21 cellular contexts compared by ENCODE assay signal in the genomic region with DNA sequence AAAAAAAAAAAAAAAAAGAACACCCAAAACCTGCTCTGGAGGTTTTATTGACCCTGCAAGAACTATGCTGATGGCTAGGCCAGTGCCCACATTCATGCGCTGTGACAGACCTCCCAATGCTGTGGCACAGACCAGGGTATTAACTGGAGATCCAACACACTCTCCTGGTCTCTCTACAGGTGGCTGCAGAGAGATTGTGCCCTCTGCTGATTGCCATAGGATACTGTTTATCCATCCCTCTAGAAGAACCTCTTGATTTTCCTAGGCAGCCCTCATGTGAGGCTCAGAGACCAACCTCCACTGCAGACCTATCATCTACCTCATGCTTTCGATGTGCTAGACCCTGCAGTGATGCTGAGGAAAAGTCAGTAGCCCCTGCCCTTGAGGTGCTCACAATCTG.
DNase-seq lines count a peak whose midpoint lies in the region; ATAC-seq and TF ChIP-seq lines count a peak whose summit lies in the region.
"Had no signal": no experiment of that assay in that cellular context is flagged by ENCODE, and none has a peak within 500 bp of the region (broad histone marks: within the 10 kb centered on the region; RNA-seq: fewer than 3 reads in every experiment).

No MANE protein-coding gene starts in this region.

- peak; percentile 19 for DNase-seq in A172 (ENCODE audit: low spot score)
- DNase-seq in GM23338 (ENCODE audit: low spot score): peak; percentile 12
- DNase-seq in SK-MEL-5 (ENCODE audit: low read depth, low spot score): peak; percentile 8
- peak; percentile 6 for DNase-seq in fibroblast of mammary gland (ENCODE audit: low read depth)
- DNase-seq in lower lobe of right lung: no peak
- DNase-seq in NK-92 treated with Interleukin-12 subunit alpha and Interleukin-12 subunit beta, amount 100 ng/mL, for 24 hours (lab: John Stamatoyannopoulos, UW): no peak
- DNase-seq: activated B cell treated with CpG ODN at 0.5 μM for 24 hours; activated naive CD4-positive, alpha-beta T cell treated with anti-CD3 and anti-CD28 coated beads, Interleukin-2, amount 50 U/mL, for 16 hours; activated T-cell treated with anti-CD3 and anti-CD28 coated beads, Interleukin-2, amount 50 U/mL, for 48 hours; colonic mucosa; COR-L47; KG1; NCI-H1048; NCI-H2081 treated with DMSO at 0.1 percent for 48 hours; NCI-H526 treated with DMSO at 0.1 percent for 48 hours; stimulated activated CD4-positive, alpha-beta T cell treated with anti-CD3 and anti-CD28 coated beads, Interleukin-2, amount 100 ng/mL, for 48 hours; T-cell had no signal

- H3F3A ChIP-seq in GM23338 (replicated peaks; ENCODE audit: low read depth): no peaks in the 10 kb centered on the region

- in situ Hi-C loops in SK-MEL-5 (cut with HindIII; ENCODE audit: low pct_unique_long_range_greater_than_20kb, low sequenced_read_pairs): no loop called here

- no peak overlapping the region for H3K4me3 ChIP-seq in GM23338
- H3K4me3 ChIP-seq in fibroblast of mammary gland (ENCODE audit: control insufficient read depth, low read depth, low read length): no peak overlapping the region
- no peak overlapping the region for H3K4me3 ChIP-seq in lower lobe of right lung
- H3K4me3 ChIP-seq: ascending aorta, colonic mucosa, gastroesophageal sphincter had no signal

- TF ChIP-seq CTCF in GM23338 (conservative IDR thresholded peaks at IDR 0.05; ENCODE audit: low read depth in 2 of 2): peak in 1 of 2 experiments; percentile 68; a peak in 2 of 4 replicates
- TF ChIP-seq CTCF in fibroblast of mammary gland (conservative IDR thresholded peaks at IDR 0.05; ENCODE audit: control insufficient read depth, insufficient read depth, low read depth, low read length): peak; percentile 16
- no peak for TF ChIP-seq CTCF in lower lobe of right lung (IDR thresholded peaks at IDR 0.05)

- H3K4me1 Mint-ChIP-seq in GM23338: no peaks in the 10 kb centered on the region
- H3K4me1 Mint-ChIP-seq: activated B cell treated with CpG ODN at 0.5 μM for 24 hours, T-cell had no signal

- H3K4me1 ChIP-seq in GM23338 (ENCODE audit: insufficient read depth) (no peaks in the 10 kb centered on the region), lower lobe of right lung (no peaks in the 10 kb centered on the region)
- H3K4me1 ChIP-seq: ascending aorta, colonic mucosa, gastroesophageal sphincter had no signal

- H3K4me2 ChIP-seq in GM23338: no peak overlapping the region

- no peaks in the 10 kb centered on the region for H4K20me1 ChIP-seq in GM23338 (replicated peaks; ENCODE audit: insufficient read depth)

- no peaks in the 10 kb centered on the region for H3K36me3 ChIP-seq in GM23338 (ENCODE audit: insufficient read depth)
- no peaks in the 10 kb centered on the region for H3K36me3 ChIP-seq in lower lobe of right lung
- H3K36me3 ChIP-seq: ascending aorta, colonic mucosa, gastroesophageal sphincter had no signal

- no peaks in the 10 kb centered on the region for H3K27me3 Mint-ChIP-seq in GM23338 (ENCODE audit: insufficient read depth, low read depth, poor library complexity)

- H3K4me3 Mint-ChIP-seq in GM23338: no peak overlapping the region
- H3K4me3 Mint-ChIP-seq: activated B cell treated with CpG ODN at 0.5 μM for 24 hours, T-cell had no signal

- no peak overlapping the region for H3K27ac Mint-ChIP-seq in GM23338
- H3K27ac Mint-ChIP-seq: activated B cell treated with CpG ODN at 0.5 μM for 24 hours, T-cell had no signal

- no peaks in the 10 kb centered on the region for H3K36me3 Mint-ChIP-seq in GM23338 (ENCODE audit: low read depth)
- H3K36me3 Mint-ChIP-seq: T-cell had no signal

- H3K27me3 ChIP-seq in GM23338 (ENCODE audit: insufficient read depth) (no peaks in the 10 kb centered on the region), lower lobe of right lung (ENCODE audit: low read depth) (no peaks in the 10 kb centered on the region)
- H3K27me3 ChIP-seq: ascending aorta, colonic mucosa, gastroesophageal sphincter had no signal

- intact Hi-C loops in lower lobe of right lung (cut with DNase I): no loop called here

- H3K27ac ChIP-seq in GM23338 (ENCODE audit: low read depth) (no peak overlapping the region), lower lobe of right lung (no peak overlapping the region)
- H3K27ac ChIP-seq: ascending aorta, colonic mucosa, gastroesophageal sphincter had no signal

- no peak overlapping the region for H2AFZ ChIP-seq in GM23338

- 0 out of 2 replicates have a peak, but pooled peaks cover 8% of the 10 kb centered on the region for H3K9me2 ChIP-seq in GM23338 (ENCODE audit: insufficient read depth)

- H3K79me2 ChIP-seq in GM23338 (replicated peaks; ENCODE audit: insufficient read depth): no peaks in the 10 kb centered on the region

- no peaks in the 10 kb centered on the region; the same call in 2 of the 3 replicates for H3K9me3 Mint-ChIP-seq in GM23338
- H3K9me3 Mint-ChIP-seq: activated B cell treated with CpG ODN at 0.5 μM for 24 hours had no signal

- ATAC-seq in GM23338 (peak; percentile 91), GM19463 (IDR thresholded peaks at IDR 0.05; ENCODE audit: unreplicated experiment) (no peak), lower lobe of right lung (no peak), GM21423 (IDR thresholded peaks at IDR 0.05; ENCODE audit: unreplicated experiment) (no peak)
- ATAC-seq: gastroesophageal sphincter, T-cell had no signal

- no peaks in the 10 kb centered on the region for H3K9me3 ChIP-seq in lower lobe of right lung
- H3K9me3 ChIP-seq: ascending aorta, colonic mucosa, gastroesophageal sphincter had no signal

TF ChIP-seq in GM23338, 12 proteins besides CTCF, POLR2A, EP300 and RAD21 (continues in another document):
- TF ChIP-seq JUNB (IDR thresholded peaks at IDR 0.05; ENCODE audit: unreplicated experiment) (no peak), ZNF331 (CRISPR knock-in tag; IDR thresholded peaks at IDR 0.05; ENCODE audit: low read depth) (no peak), CREB1 (CRISPR knock-in tag; IDR thresholded peaks at IDR 0.05; ENCODE audit: low read depth) (no peak), EZH2phosphoT487 (IDR thresholded peaks at IDR 0.05; ENCODE audit: unreplicated experiment) (no peak)
- TF ChIP-seq, protein P1, sequence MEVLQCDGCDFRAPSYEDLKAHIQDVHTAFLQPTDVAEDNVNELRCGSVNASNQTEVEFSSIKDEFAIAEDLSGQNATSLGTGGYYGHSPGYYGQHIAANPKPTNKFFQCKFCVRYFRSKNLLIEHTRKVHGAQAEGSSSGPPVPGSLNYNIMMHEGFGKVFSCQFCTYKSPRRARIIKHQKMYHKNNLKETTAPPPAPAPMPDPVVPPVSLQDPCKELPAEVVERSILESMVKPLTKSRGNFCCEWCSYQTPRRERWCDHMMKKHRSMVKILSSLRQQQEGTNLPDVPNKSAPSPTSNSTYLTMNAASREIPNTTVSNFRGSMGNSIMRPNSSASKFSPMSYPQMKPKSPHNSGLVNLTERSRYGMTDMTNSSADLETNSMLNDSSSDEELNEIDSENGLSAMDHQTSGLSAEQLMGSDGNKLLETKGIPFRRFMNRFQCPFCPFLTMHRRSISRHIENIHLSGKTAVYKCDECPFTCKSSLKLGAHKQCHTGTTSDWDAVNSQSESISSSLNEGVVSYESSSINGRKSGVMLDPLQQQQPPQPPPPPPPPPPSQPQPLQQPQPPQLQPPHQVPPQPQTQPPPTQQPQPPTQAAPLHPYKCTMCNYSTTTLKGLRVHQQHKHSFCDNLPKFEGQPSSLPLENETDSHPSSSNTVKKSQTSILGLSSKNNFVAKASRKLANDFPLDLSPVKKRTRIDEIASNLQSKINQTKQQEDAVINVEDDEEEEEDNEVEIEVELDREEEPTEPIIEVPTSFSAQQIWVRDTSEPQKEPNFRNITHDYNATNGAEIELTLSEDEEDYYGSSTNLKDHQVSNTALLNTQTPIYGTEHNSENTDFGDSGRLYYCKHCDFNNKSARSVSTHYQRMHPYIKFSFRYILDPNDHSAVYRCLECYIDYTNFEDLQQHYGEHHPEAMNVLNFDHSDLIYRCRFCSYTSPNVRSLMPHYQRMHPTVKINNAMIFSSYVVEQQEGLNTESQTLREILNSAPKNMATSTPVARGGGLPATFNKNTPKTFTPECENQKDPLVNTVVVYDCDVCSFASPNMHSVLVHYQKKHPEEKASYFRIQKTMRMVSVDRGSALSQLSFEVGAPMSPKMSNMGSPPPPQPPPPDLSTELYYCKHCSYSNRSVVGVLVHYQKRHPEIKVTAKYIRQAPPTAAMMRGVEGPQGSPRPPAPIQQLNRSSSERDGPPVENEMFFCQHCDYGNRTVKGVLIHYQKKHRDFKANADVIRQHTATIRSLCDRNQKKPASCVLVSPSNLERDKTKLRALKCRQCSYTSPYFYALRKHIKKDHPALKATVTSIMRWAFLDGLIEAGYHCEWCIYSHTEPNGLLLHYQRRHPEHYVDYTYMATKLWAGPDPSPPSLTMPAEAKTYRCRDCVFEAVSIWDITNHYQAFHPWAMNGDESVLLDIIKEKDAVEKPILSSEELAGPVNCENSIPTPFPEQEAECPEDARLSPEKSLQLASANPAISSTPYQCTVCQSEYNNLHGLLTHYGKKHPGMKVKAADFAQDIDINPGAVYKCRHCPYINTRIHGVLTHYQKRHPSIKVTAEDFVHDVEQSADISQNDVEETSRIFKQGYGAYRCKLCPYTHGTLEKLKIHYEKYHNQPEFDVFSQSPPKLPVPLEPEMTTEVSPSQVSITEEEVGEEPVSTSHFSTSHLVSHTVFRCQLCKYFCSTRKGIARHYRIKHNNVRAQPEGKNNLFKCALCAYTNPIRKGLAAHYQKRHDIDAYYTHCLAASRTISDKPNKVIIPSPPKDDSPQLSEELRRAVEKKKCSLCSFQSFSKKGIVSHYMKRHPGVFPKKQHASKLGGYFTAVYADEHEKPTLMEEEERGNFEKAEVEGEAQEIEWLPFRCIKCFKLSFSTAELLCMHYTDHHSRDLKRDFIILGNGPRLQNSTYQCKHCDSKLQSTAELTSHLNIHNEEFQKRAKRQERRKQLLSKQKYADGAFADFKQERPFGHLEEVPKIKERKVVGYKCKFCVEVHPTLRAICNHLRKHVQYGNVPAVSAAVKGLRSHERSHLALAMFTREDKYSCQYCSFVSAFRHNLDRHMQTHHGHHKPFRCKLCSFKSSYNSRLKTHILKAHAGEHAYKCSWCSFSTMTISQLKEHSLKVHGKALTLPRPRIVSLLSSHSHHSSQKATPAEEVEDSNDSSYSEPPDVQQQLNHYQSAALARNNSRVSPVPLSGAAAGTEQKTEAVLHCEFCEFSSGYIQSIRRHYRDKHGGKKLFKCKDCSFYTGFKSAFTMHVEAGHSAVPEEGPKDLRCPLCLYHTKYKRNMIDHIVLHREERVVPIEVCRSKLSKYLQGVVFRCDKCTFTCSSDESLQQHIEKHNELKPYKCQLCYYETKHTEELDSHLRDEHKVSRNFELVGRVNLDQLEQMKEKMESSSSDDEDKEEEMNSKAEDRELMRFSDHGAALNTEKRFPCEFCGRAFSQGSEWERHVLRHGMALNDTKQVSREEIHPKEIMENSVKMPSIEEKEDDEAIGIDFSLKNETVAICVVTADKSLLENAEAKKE (CRISPR knock-in tag; IDR thresholded peaks at IDR 0.05): no peak

Comparison
In these comparisons a context has a peak if more than half of its experiments do, and no peak if none do; other contexts are left out.
1. DNase-seq: peak in A172 (single experiment), GM23338 (single experiment), SK-MEL-5 (single experiment) and fibroblast of mammary gland (single experiment); none in lower lobe of right lung (single experiment) and NK-92 treated with Interleukin-12 subunit alpha and Interleukin-12 subunit beta, amount 100 ng/mL, for 24 hours (single experiment).